Comparison of ENCODE assay signal across 8 cellular contexts in genomic region chr19:10876459-10877240, GRCh38. TPM values are rescaled to one million over a fixed set of nuclear protein-coding genes. Genes with fewer than 3 reads are reported as not detected.
DNase-seq lines count a peak whose midpoint lies in the region; ATAC-seq and TF ChIP-seq lines count a peak whose summit lies in the region.

No MANE protein-coding gene starts in this region.

- peaks cover 11% of the 10 kb centered on the region for H3K36me3 Mint-ChIP-seq in stimulated activated memory B cell treated with anti-CD40 and anti-IgM and Interleukin-4, amounts not matched to agents 10 μg/mL and 1 μg/mL and 100 μg/mL, for 72 hours

- H3K36me3 ChIP-seq in body of pancreas (replicated peaks in 1 of 2; ENCODE audit: insufficient read depth in 1 of 2, low read depth in 2 of 2): no peaks in the 10 kb centered on the region

- intact Hi-C loops in body of pancreas (cut with DNase I): loop anchor here (10.0 kb wide), 1 partner anchor 48 kb away; the partner anchor contains the start of genes TIMM29 and YIPF2

- H3K4me3 ChIP-seq in body of pancreas: no peak overlapping the region

- no peaks in the 10 kb centered on the region for H3K9me3 ChIP-seq in body of pancreas

- no peak for TF ChIP-seq CTCF in body of pancreas (IDR thresholded peaks at IDR 0.05)

- no peaks in the 10 kb centered on the region for H3K9me3 Mint-ChIP-seq in stimulated activated memory B cell treated with anti-CD40 and anti-IgM and Interleukin-4, amounts not matched to agents 10 μg/mL and 1 μg/mL and 100 μg/mL, for 72 hours

- peak overlapping the region; percentile 93 for H3K27ac Mint-ChIP-seq in stimulated activated memory B cell treated with anti-CD40 and anti-IgM and Interleukin-4, amounts not matched to agents 10 μg/mL and 1 μg/mL and 100 μg/mL, for 72 hours

- H3K27me3 Mint-ChIP-seq in stimulated activated memory B cell treated with anti-CD40 and anti-IgM and Interleukin-4, amounts not matched to agents 10 μg/mL and 1 μg/mL and 100 μg/mL, for 72 hours: no peaks in the 10 kb centered on the region

- peak; percentile 55 for DNase-seq in GM19238 (ENCODE audit: insufficient read length, low spot score)
- peak; percentile 23 to 72 (median 50) for DNase-seq in body of pancreas
- DNase-seq in NCI-H2171 treated with DMSO at 0.1 percent for 48 hours (lab: John Stamatoyannopoulos, UW): no peak
- DNase-seq in LoVo (ENCODE audit: low spot score): no peak
- no peak for DNase-seq in GDM1 (lab: John Stamatoyannopoulos, UW)
- no peak for DNase-seq in NCI-H1092 (lab: John Stamatoyannopoulos, UW)

- ATAC-seq in HG02970 (IDR thresholded peaks at IDR 0.05; ENCODE audit: low FRiP score, unreplicated experiment) (peak; percentile 41), body of pancreas (peak; percentile 3)
- peak; percentile 87 for ATAC-seq in stimulated activated memory B cell treated with anti-CD40 and anti-IgM and Interleukin-4, amounts not matched to agents 10 μg/mL and 1 μg/mL and 100 μg/mL, for 72 hours

- peak overlapping the region; percentile 48 for H3K4me3 Mint-ChIP-seq in stimulated activated memory B cell treated with anti-CD40 and anti-IgM and Interleukin-4, amounts not matched to agents 10 μg/mL and 1 μg/mL and 100 μg/mL, for 72 hours

- no peaks in the 10 kb centered on the region for H3K27me3 ChIP-seq in body of pancreas

- H3K4me1 Mint-ChIP-seq in stimulated activated memory B cell treated with anti-CD40 and anti-IgM and Interleukin-4, amounts not matched to agents 10 μg/mL and 1 μg/mL and 100 μg/mL, for 72 hours: peaks cover 68% of the 10 kb centered on the region

- H3K27ac ChIP-seq in body of pancreas: peak overlapping the region in 3 of 4 donors; percentile 37 to 43 (median 39)

- H3K4me1 ChIP-seq in body of pancreas: peaks cover 30% of the 10 kb centered on the region

- TF ChIP-seq POLR2A in body of pancreas (IDR thresholded peaks at IDR 0.05): no peak

- 54 to 90% methylated on average over 6 to 10 of the region's 10 CpGs for WGBS in body of pancreas, 2 donors

RNA-seq across cellular contexts. Expression of gene CARM1, which starts 5.3 kb away (rescaled TPM):
- total RNA-seq in body of pancreas: 10 to 100 TPM in 1 of 2 donors, 1 to 10 TPM in 1; 6.3 to 11.7 TPM

RNA-seq across cellular contexts. Expression of gene C19orf38, which starts 28.4 kb away (rescaled TPM):
- total RNA-seq in body of pancreas: under 1 TPM in 1 of 2 donors, not detected in 1; 0.52 TPM

RNA-seq across cellular contexts. Expression of gene TMED1, which starts 40.6 kb away (rescaled TPM):
- total RNA-seq in body of pancreas: 10 to 100 TPM; 14.5 to 34.6 TPM

RNA-seq across cellular contexts. Expression of gene YIPF2, which starts 51.8 kb away (rescaled TPM):
- 10 to 100 TPM; 52.7 to 55.3 TPM for total RNA-seq in body of pancreas

RNA-seq across cellular contexts. Expression of gene TIMM29, which starts 52.0 kb away (rescaled TPM):
- 10 to 100 TPM; 26.5 to 34.6 TPM for total RNA-seq in body of pancreas

Comparison
In these comparisons a context has a peak if more than half of its experiments do, and no peak if none do; other contexts are left out.
1. DNase-seq: peak in GM19238 (single experiment) and body of pancreas (4 of 4); none in NCI-H2171 treated with DMSO at 0.1 percent for 48 hours (single experiment), LoVo (single experiment), GDM1 (single experiment) and NCI-H1092 (single experiment).
2. ATAC-seq: peak in every context shown above with its lines; median percentile 87 in stimulated activated memory B cell treated with anti-CD40 and anti-IgM and Interleukin-4, amounts not matched to agents 10 μg/mL and 1 μg/mL and 100 μg/mL, for 72 hours; 41 in HG02970; 3 in body of pancreas.